Comparison of ENCODE assay signal across 12 cellular contexts in the genomic region with DNA sequence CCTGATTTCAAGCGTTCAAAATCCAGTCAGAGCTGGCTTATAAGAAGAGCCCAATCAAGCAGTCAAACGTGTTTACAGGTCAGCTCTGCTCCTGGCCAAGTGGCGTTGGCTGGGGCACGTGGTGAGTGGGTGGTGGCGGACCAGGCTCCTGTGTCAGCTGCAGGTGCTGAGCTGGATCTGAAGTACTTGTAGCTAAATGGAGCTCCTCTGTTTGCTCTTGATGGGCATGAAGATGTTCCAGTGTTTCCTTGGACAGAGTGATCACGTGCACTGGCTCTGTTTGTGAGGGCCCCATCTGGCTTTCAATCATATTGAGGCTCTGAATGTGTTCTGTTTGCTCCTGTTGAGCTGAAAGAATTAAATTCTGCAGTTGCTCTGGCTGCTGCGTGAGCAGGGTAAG. TPM values are rescaled to one million over a fixed set of nuclear protein-coding genes. Genes with fewer than 3 reads are reported as not detected.
A peak's percentile ranks its signal among the peaks of the same experiment; 100 is the strongest.
DNase-seq lines count a peak whose midpoint lies in the region; ATAC-seq and TF ChIP-seq lines count a peak whose summit lies in the region.
"Had no signal": no experiment of that assay in that cellular context is flagged by ENCODE, and none has a peak within 500 bp of the region (broad histone marks: within the 10 kb centered on the region; RNA-seq: fewer than 3 reads in every experiment).

No MANE protein-coding gene starts in this region.

- 66% methylated on average over 7 of the region's 7 CpGs for WGBS in right cardiac atrium

- no peak overlapping the region for H3K27ac ChIP-seq in right cardiac atrium (ENCODE audit: low read length)
- H3K27ac ChIP-seq: SJCRH30 had no signal

- POLR2A ChIA-PET in activated CD8-positive, alpha-beta T cell treated with anti-CD3 and anti-CD28 coated beads for 36 hours (lab: Charles Lee) = interaction anchor here (0.6 to 2.0 kb wide), 2 partner anchors 17 to 77 kb away, joined by 3 to 7 read pairs; no protein-coding TSS in a partner anchor
- POLR2A ChIA-PET in activated CD8-positive, alpha-beta T cell treated with anti-CD3 and anti-CD28 coated beads, Interleukin-2, amount 10 ng/mL, durations not matched to agents 7 days and 5 days (lab: Charles Lee) = interaction anchor here (0.5 to 1.1 kb wide), 2 partner anchors 9 to 15 kb away, joined by 3 to 6 read pairs; no protein-coding TSS in a partner anchor

- H3K9me3 ChIP-seq in right cardiac atrium (ENCODE audit: control insufficient read depth, low read length) = no peaks in the 10 kb centered on the region
- H3K9me3 ChIP-seq: gastrocnemius medialis, SJCRH30 had no signal

- intact Hi-C loops in activated CD8-positive, alpha-beta T cell treated with anti-CD3 and anti-CD28 coated beads for 36 hours (cut with micrococcal nuclease) = no loop called here
- intact Hi-C loops in right cardiac atrium (cut with DNase I) = no loop called here

- no peak for DNase-seq in activated CD8-positive, alpha-beta T cell treated with anti-CD3 and anti-CD28 coated beads for 36 hours
- DNase-seq in activated CD8-positive, alpha-beta T cell treated with anti-CD3 and anti-CD28 coated beads, Interleukin-2, amount 10 ng/mL, durations not matched to agents 7 days and 5 days = no peak
- DNase-seq in NCI-H510A treated with DMSO at 0.1 percent for 48 hours (lab: John Stamatoyannopoulos, UW) (peak; percentile 57), right cardiac atrium (peak in 1 of 3 donors; percentile 61), NOMO-1 treated with DMSO at 0.1 percent for 48 hours (lab: John Stamatoyannopoulos, UW; ENCODE audit: unreplicated experiment) (no peak), OCI-M2 (lab: John Stamatoyannopoulos, UW; ENCODE audit: unreplicated experiment) (no peak)
- DNase-seq in activated effector memory CD4-positive, alpha-beta T cell treated with Interleukin-2 at 50 U/mL for 16 hours = no peak
- DNase-seq: gastrocnemius medialis; NCI-H1694 treated with DMSO at 0.1 percent for 48 hours; SJCRH30; stimulated activated CD4-positive, alpha-beta T cell treated with anti-CD3 and anti-CD28 coated beads, Interleukin-2, amount 100 ng/mL, for 24 hours had no signal

- CTCF ChIA-PET in activated CD8-positive, alpha-beta T cell treated with anti-CD3 and anti-CD28 coated beads for 36 hours (lab: Charles Lee) = interaction anchor here (1.1 to 2.3 kb wide), 2 partner anchors 10 to 15 kb away, joined by 3 to 9 read pairs; a partner anchor contains a TSS
- CTCF ChIA-PET in activated CD8-positive, alpha-beta T cell treated with anti-CD3 and anti-CD28 coated beads, Interleukin-2, amount 10 ng/mL, durations not matched to agents 7 days and 5 days (lab: Charles Lee) = no interaction called here

- no peak overlapping the region for H3K4me3 ChIP-seq in right cardiac atrium (ENCODE audit: low read length)
- H3K4me3 ChIP-seq: gastrocnemius medialis, SJCRH30 had no signal

- H3K27me3 ChIP-seq in right cardiac atrium (ENCODE audit: control insufficient read depth, insufficient read depth) = no peaks in the 10 kb centered on the region
- H3K27me3 ChIP-seq: gastrocnemius medialis had no signal

- no peak for ATAC-seq in activated CD8-positive, alpha-beta T cell treated with anti-CD3 and anti-CD28 coated beads for 36 hours
- ATAC-seq in activated CD8-positive, alpha-beta T cell treated with anti-CD3 and anti-CD28 coated beads, Interleukin-2, amount 10 ng/mL, durations not matched to agents 7 days and 5 days = no peak
- ATAC-seq in right cardiac atrium = peak; percentile 35 to 63
- ATAC-seq in stimulated activated memory B cell treated with anti-CD40 and anti-IgM and Interleukin-4, amounts not matched to agents 10 μg/mL and 1 μg/mL and 100 μg/mL, for 72 hours = no peak

- H3K9me3 Mint-ChIP-seq in activated CD8-positive, alpha-beta T cell treated with anti-CD3 and anti-CD28 coated beads for 36 hours = peaks cover 3% of the 10 kb centered on the region
- H3K9me3 Mint-ChIP-seq in activated CD8-positive, alpha-beta T cell treated with anti-CD3 and anti-CD28 coated beads, Interleukin-2, amount 10 ng/mL, durations not matched to agents 7 days and 5 days (ENCODE audit: insufficient read depth) = no peaks in the 10 kb centered on the region
- H3K9me3 Mint-ChIP-seq in stimulated activated memory B cell treated with anti-CD40 and anti-IgM and Interleukin-4, amounts not matched to agents 10 μg/mL and 1 μg/mL and 100 μg/mL, for 72 hours = no peaks in the 10 kb centered on the region

- H3K4me3 Mint-ChIP-seq in activated CD8-positive, alpha-beta T cell treated with anti-CD3 and anti-CD28 coated beads for 36 hours = no peak overlapping the region
- H3K4me3 Mint-ChIP-seq in activated CD8-positive, alpha-beta T cell treated with anti-CD3 and anti-CD28 coated beads, Interleukin-2, amount 10 ng/mL, durations not matched to agents 7 days and 5 days = no peak overlapping the region
- no peak overlapping the region for H3K4me3 Mint-ChIP-seq in stimulated activated memory B cell treated with anti-CD40 and anti-IgM and Interleukin-4, amounts not matched to agents 10 μg/mL and 1 μg/mL and 100 μg/mL, for 72 hours

- H3K4me1 ChIP-seq in right cardiac atrium (ENCODE audit: control insufficient read depth, insufficient read depth, low read length) = peaks cover 1% of the 10 kb centered on the region
- H3K4me1 ChIP-seq: gastrocnemius medialis, SJCRH30 had no signal

- H3K27me3 Mint-ChIP-seq in activated CD8-positive, alpha-beta T cell treated with anti-CD3 and anti-CD28 coated beads for 36 hours = no peaks in the 10 kb centered on the region
- no peaks in the 10 kb centered on the region for H3K27me3 Mint-ChIP-seq in activated CD8-positive, alpha-beta T cell treated with anti-CD3 and anti-CD28 coated beads, Interleukin-2, amount 10 ng/mL, durations not matched to agents 7 days and 5 days (ENCODE audit: low read depth)
- H3K27me3 Mint-ChIP-seq in stimulated activated memory B cell treated with anti-CD40 and anti-IgM and Interleukin-4, amounts not matched to agents 10 μg/mL and 1 μg/mL and 100 μg/mL, for 72 hours = no peaks in the 10 kb centered on the region

- peak overlapping the region; percentile 48 for H3K27ac Mint-ChIP-seq in activated CD8-positive, alpha-beta T cell treated with anti-CD3 and anti-CD28 coated beads for 36 hours
- H3K27ac Mint-ChIP-seq in activated CD8-positive, alpha-beta T cell treated with anti-CD3 and anti-CD28 coated beads, Interleukin-2, amount 10 ng/mL, durations not matched to agents 7 days and 5 days = no peak overlapping the region
- H3K27ac Mint-ChIP-seq in stimulated activated memory B cell treated with anti-CD40 and anti-IgM and Interleukin-4, amounts not matched to agents 10 μg/mL and 1 μg/mL and 100 μg/mL, for 72 hours = peak overlapping the region; percentile 65

- peaks cover 77% of the 10 kb centered on the region for H3K36me3 Mint-ChIP-seq in activated CD8-positive, alpha-beta T cell treated with anti-CD3 and anti-CD28 coated beads for 36 hours (ENCODE audit: low read depth)
- H3K36me3 Mint-ChIP-seq in activated CD8-positive, alpha-beta T cell treated with anti-CD3 and anti-CD28 coated beads, Interleukin-2, amount 10 ng/mL, durations not matched to agents 7 days and 5 days (ENCODE audit: low read depth) = peaks cover 82% of the 10 kb centered on the region
- H3K36me3 Mint-ChIP-seq in stimulated activated memory B cell treated with anti-CD40 and anti-IgM and Interleukin-4, amounts not matched to agents 10 μg/mL and 1 μg/mL and 100 μg/mL, for 72 hours = peaks cover 86% of the 10 kb centered on the region

- H3K4me1 Mint-ChIP-seq in activated CD8-positive, alpha-beta T cell treated with anti-CD3 and anti-CD28 coated beads for 36 hours (ENCODE audit: low read depth) = peaks cover 63% of the 10 kb centered on the region
- H3K4me1 Mint-ChIP-seq in activated CD8-positive, alpha-beta T cell treated with anti-CD3 and anti-CD28 coated beads, Interleukin-2, amount 10 ng/mL, durations not matched to agents 7 days and 5 days (ENCODE audit: low read depth) = peaks cover 33% of the 10 kb centered on the region
- H3K4me1 Mint-ChIP-seq in stimulated activated memory B cell treated with anti-CD40 and anti-IgM and Interleukin-4, amounts not matched to agents 10 μg/mL and 1 μg/mL and 100 μg/mL, for 72 hours = peaks cover 51% of the 10 kb centered on the region

- no peak for TF ChIP-seq CTCF in activated CD8-positive, alpha-beta T cell treated with anti-CD3 and anti-CD28 coated beads for 36 hours (IDR thresholded peaks at IDR 0.05)

RNA-seq across cellular contexts. Expression of a gene that starts 10.2 kb away (rescaled TPM):
- total RNA-seq in activated CD8-positive, alpha-beta T cell treated with anti-CD3 and anti-CD28 coated beads for 36 hours = 10 to 100 TPM; 17.7 TPM
- total RNA-seq in activated CD8-positive, alpha-beta T cell treated with anti-CD3 and anti-CD28 coated beads, Interleukin-2, amount 10 ng/mL, durations not matched to agents 7 days and 5 days = 10 to 100 TPM; 50.5 to 53.2 TPM
- total RNA-seq in right cardiac atrium = 1 to 10 TPM; 4.8 to 9.2 (median 7.2) TPM
- polyA plus RNA-seq in right cardiac atrium = 8.7 TPM

RNA-seq across cellular contexts. Expression of a gene that starts 17.2 kb away (rescaled TPM):
- 10 to 100 TPM; 10.5 to 11.8 TPM for total RNA-seq in activated CD8-positive, alpha-beta T cell treated with anti-CD3 and anti-CD28 coated beads for 36 hours
- 10 to 100 TPM; 16.0 to 16.3 TPM for total RNA-seq in activated CD8-positive, alpha-beta T cell treated with anti-CD3 and anti-CD28 coated beads, Interleukin-2, amount 10 ng/mL, durations not matched to agents 7 days and 5 days
- total RNA-seq in right cardiac atrium = 1 to 10 TPM; 3.3 to 4.2 (median 3.5) TPM
- 2.2 TPM for polyA plus RNA-seq in right cardiac atrium

RNA-seq across cellular contexts. Expression of a gene that starts 25.2 kb away (rescaled TPM):
- total RNA-seq in activated CD8-positive, alpha-beta T cell treated with anti-CD3 and anti-CD28 coated beads for 36 hours = 1 to 10 TPM; 8.7 to 9.6 TPM
- total RNA-seq in activated CD8-positive, alpha-beta T cell treated with anti-CD3 and anti-CD28 coated beads, Interleukin-2, amount 10 ng/mL, durations not matched to agents 7 days and 5 days = 10 to 100 TPM; 15.5 to 15.6 TPM
- 1 to 10 TPM; 4.6 to 6.7 (median 5.7) TPM for total RNA-seq in right cardiac atrium
- polyA plus RNA-seq in right cardiac atrium = 5.7 TPM

RNA-seq across cellular contexts. Expression of a gene that starts 25.3 kb away (rescaled TPM):
- total RNA-seq in activated CD8-positive, alpha-beta T cell treated with anti-CD3 and anti-CD28 coated beads for 36 hours = under 1 TPM; 0.27 to 0.38 TPM
- total RNA-seq in activated CD8-positive, alpha-beta T cell treated with anti-CD3 and anti-CD28 coated beads, Interleukin-2, amount 10 ng/mL, durations not matched to agents 7 days and 5 days = under 1 TPM in 1 of 2 experiments, not detected in 1; 0.16 TPM
- 1 to 10 TPM; 3.0 to 6.8 (median 4.6) TPM for total RNA-seq in right cardiac atrium
- polyA plus RNA-seq in right cardiac atrium = 2.2 TPM

Comparison
In these comparisons a context has a peak if more than half of its experiments do, and no peak if none do; other contexts are left out.
1. ATAC-seq: peak in right cardiac atrium (2 of 2); none in activated CD8-positive, alpha-beta T cell treated with anti-CD3 and anti-CD28 coated beads for 36 hours (single experiment), activated CD8-positive, alpha-beta T cell treated with anti-CD3 and anti-CD28 coated beads, Interleukin-2, amount 10 ng/mL, durations not matched to agents 7 days and 5 days (single experiment) and stimulated activated memory B cell treated with anti-CD40 and anti-IgM and Interleukin-4, amounts not matched to agents 10 μg/mL and 1 μg/mL and 100 μg/mL, for 72 hours (single experiment).